Comparison of ENCODE assay signal across 1 cellular context in the genomic region with DNA sequence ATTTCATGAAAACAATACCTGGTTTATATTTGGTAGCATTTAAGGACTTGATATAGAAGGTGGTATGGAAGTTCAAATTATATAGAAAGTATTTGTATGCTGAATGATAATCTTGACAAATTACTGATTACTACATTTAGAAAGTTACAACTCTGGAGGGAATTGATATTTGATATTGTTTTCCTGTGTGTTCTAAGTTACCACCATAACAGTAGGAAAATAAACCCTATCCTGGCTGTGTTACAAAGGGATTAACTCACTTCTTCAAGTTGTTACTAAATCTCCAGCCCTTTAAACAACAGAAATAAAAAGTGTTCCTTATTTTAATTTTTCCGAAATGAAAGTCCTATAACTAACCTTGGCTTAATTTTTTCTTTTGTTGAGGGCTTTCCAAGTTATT.
TF ChIP-seq lines count a peak whose summit lies in the region.

No MANE protein-coding gene starts in this region.

TF ChIP-seq in WTC11, 78 proteins besides CTCF, POLR2A, EP300 and RAD21 (continued from another document):
- TF ChIP-seq, protein P1, sequence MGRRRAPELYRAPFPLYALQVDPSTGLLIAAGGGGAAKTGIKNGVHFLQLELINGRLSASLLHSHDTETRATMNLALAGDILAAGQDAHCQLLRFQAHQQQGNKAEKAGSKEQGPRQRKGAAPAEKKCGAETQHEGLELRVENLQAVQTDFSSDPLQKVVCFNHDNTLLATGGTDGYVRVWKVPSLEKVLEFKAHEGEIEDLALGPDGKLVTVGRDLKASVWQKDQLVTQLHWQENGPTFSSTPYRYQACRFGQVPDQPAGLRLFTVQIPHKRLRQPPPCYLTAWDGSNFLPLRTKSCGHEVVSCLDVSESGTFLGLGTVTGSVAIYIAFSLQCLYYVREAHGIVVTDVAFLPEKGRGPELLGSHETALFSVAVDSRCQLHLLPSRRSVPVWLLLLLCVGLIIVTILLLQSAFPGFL (CRISPR knock-in tag; IDR thresholded peaks at IDR 0.05; ENCODE audit: borderline replicate concordance): no peak
- TF ChIP-seq ZNF263 (CRISPR knock-in tag; IDR thresholded peaks at IDR 0.05; ENCODE audit: low read depth): no peak
